21 cellular contexts compared by ENCODE assay signal in genomic region chr1:209586341-209586740, GRCh38. TPM values are rescaled to one million over a fixed set of nuclear protein-coding genes. Genes with fewer than 3 reads are reported as not detected.
DNase-seq lines count a peak whose midpoint lies in the region; ATAC-seq, FAIRE-seq and TF ChIP-seq lines count a peak whose summit lies in the region.
"Had no signal": no experiment of that assay in that cellular context is flagged by ENCODE, and none has a peak within 500 bp of the region (broad histone marks: within the 10 kb centered on the region; RNA-seq: fewer than 3 reads in every experiment).

No MANE protein-coding gene starts in this region.

- H3K9me3 Mint-ChIP-seq in GM23338, result peaks cover 6% of the 10 kb centered on the region; the same call in 2 of the 3 replicates
- H3K9me3 Mint-ChIP-seq in astrocyte (ENCODE audit: unreplicated experiment), result peaks cover 5% of the 10 kb centered on the region
- H3K9me3 Mint-ChIP-seq: CD8-positive, alpha-beta memory T cell had no signal

- no peak for TF ChIP-seq CTCF in GM23338 (conservative IDR thresholded peaks at IDR 0.05; ENCODE audit: low read depth in 2 of 2)
- TF ChIP-seq CTCF in astrocyte (IDR thresholded peaks at IDR 0.05; ENCODE audit: insufficient read depth, low read depth, low read length), result no peak
- no peak for TF ChIP-seq CTCF in neural cell (IDR thresholded peaks at IDR 0.05; ENCODE audit: poor library complexity, severe bottlenecking)
- no peak for TF ChIP-seq CTCF in transverse colon (IDR thresholded peaks at IDR 0.05)

- H3K79me2 ChIP-seq in GM23338 (replicated peaks; ENCODE audit: insufficient read depth), result no peaks in the 10 kb centered on the region
- no peaks in the 10 kb centered on the region for H3K79me2 ChIP-seq in astrocyte (ENCODE audit: insufficient read depth, low read length)
- no peaks in the 10 kb centered on the region for H3K79me2 ChIP-seq in neural cell (replicated peaks; ENCODE audit: insufficient read depth, low read length)

- H3K4me3 ChIP-seq in GM23338 (no peak overlapping the region), astrocyte (ENCODE audit: insufficient read depth, low read depth, low read length) (no peak overlapping the region), iPS-15b (ENCODE audit: low read depth, low read length) (peak overlapping the region; percentile 52), neural cell (ENCODE audit: low read length) (peak overlapping the region; percentile 70), transverse colon (no peak overlapping the region)

- H3K27ac Mint-ChIP-seq in GM23338 (no peak overlapping the region), astrocyte (ENCODE audit: unreplicated experiment) (no peak overlapping the region)

- peak overlapping the region; percentile 95 for H2AFZ ChIP-seq in GM23338
- no peak overlapping the region for H2AFZ ChIP-seq in astrocyte (ENCODE audit: low read depth, low read length)
- no peak overlapping the region for H2AFZ ChIP-seq in neural cell (ENCODE audit: low read depth, low read length)
- H2AFZ ChIP-seq: GM23248 had no signal

- TF ChIP-seq POLR2A in transverse colon (IDR thresholded peaks at IDR 0.05), result no peak

- H3K27ac ChIP-seq in GM23338 (ENCODE audit: low read depth) (no peak overlapping the region), astrocyte (ENCODE audit: low read depth, low read length) (no peak overlapping the region), neural cell (ENCODE audit: low read length) (no peak overlapping the region), transverse colon (no peak overlapping the region)
- H3K27ac ChIP-seq: GM23248 had no signal

- H3K4me2 ChIP-seq in GM23338 (peak overlapping the region; percentile 79), astrocyte (ENCODE audit: low read length) (peak overlapping the region; percentile 80), neural cell (ENCODE audit: low read length) (peak overlapping the region; percentile 62)

- in situ Hi-C loops in transverse colon (cut with MboI; ENCODE audit: low pct_ligation_motif_present in 1 of 4, low pct_unique_long_range_greater_than_20kb in 1 of 4, low sequenced_read_pairs in 3 of 4), result no loop called here

- H3K9me2 ChIP-seq in GM23338 (ENCODE audit: insufficient read depth) (no peaks in the 10 kb centered on the region), neural cell (ENCODE audit: insufficient read depth, low read length) (no peaks in the 10 kb centered on the region)

- H3K36me3 ChIP-seq in GM23338 (ENCODE audit: insufficient read depth), result no peaks in the 10 kb centered on the region
- H3K36me3 ChIP-seq in astrocyte (ENCODE audit: insufficient read depth, low read length), result no peaks in the 10 kb centered on the region
- no peaks in the 10 kb centered on the region for H3K36me3 ChIP-seq in iPS-15b (ENCODE audit: control insufficient read depth, insufficient read depth, low read length)
- no peaks in the 10 kb centered on the region for H3K36me3 ChIP-seq in neural cell (ENCODE audit: insufficient read depth, low read length)
- no peaks in the 10 kb centered on the region for H3K36me3 ChIP-seq in transverse colon
- H3K36me3 ChIP-seq: BE2C had no signal

- H4K20me1 ChIP-seq in GM23338 (replicated peaks; ENCODE audit: insufficient read depth), result no peaks in the 10 kb centered on the region
- no peaks in the 10 kb centered on the region for H4K20me1 ChIP-seq in astrocyte (ENCODE audit: insufficient read depth, low read length)
- no peaks in the 10 kb centered on the region for H4K20me1 ChIP-seq in neural cell (ENCODE audit: insufficient read depth)

- H3K9me3 ChIP-seq in astrocyte (ENCODE audit: insufficient read depth, low read depth, low read length) (no peaks in the 10 kb centered on the region), iPS-15b (ENCODE audit: control insufficient read depth, insufficient read depth, low read length) (no peaks in the 10 kb centered on the region), neural cell (ENCODE audit: low read length) (no peaks in the 10 kb centered on the region), transverse colon (no peaks in the 10 kb centered on the region)
- H3K9me3 ChIP-seq: BE2C had no signal

- H3K27me3 Mint-ChIP-seq in GM23338 (ENCODE audit: insufficient read depth, low read depth, poor library complexity) (peaks cover 3% of the 10 kb centered on the region), astrocyte (ENCODE audit: low read depth, unreplicated experiment) (peaks cover 12% of the 10 kb centered on the region)

- H3K4me3 Mint-ChIP-seq in GM23338 (no peak overlapping the region; the same call in 2 of the 3 replicates), astrocyte (ENCODE audit: unreplicated experiment) (no peak overlapping the region)

- H3K9ac ChIP-seq in astrocyte (ENCODE audit: low read length) (no peak overlapping the region), iPS-15b (ENCODE audit: low read depth, low read length) (no peak overlapping the region), neural cell (ENCODE audit: low read length) (no peak overlapping the region)
- H3K9ac ChIP-seq: GM23248 had no signal

- no peak for ATAC-seq in GM23338

- H3K4me1 ChIP-seq in GM23338 (ENCODE audit: insufficient read depth) (peaks cover 16% of the 10 kb centered on the region), astrocyte (ENCODE audit: insufficient read depth, low read length) (peaks cover 12% of the 10 kb centered on the region), iPS-15b (ENCODE audit: control insufficient read depth, insufficient read depth, low read length) (peaks cover 14% of the 10 kb centered on the region), transverse colon (peaks cover 0 to 8% (median 6%) of the 10 kb centered on the region in 4 donors)
- H3K4me1 ChIP-seq: BE2C had no signal

- no peak for DNase-seq in GM23338 (ENCODE audit: low spot score)
- no peak for DNase-seq in astrocyte (ENCODE audit: low read depth)
- no peak for DNase-seq in transverse colon
- DNase-seq in NCI-H2227 treated with DMSO at 0.1 percent for 48 hours (lab: John Stamatoyannopoulos, UW), result no peak
- no peak for DNase-seq in T-helper 2 cell
- DNase-seq: ACHN; CD4-positive, CD25-positive, alpha-beta regulatory T cell; CD8-positive, alpha-beta memory T cell; DMS 273 treated with DMSO at 0.1 percent for 48 hours; HCEC 1CT; IMR-90 had no signal

- peaks cover 13% of the 10 kb centered on the region for H3K4me1 Mint-ChIP-seq in GM23338
- H3K4me1 Mint-ChIP-seq in astrocyte (ENCODE audit: low read depth, unreplicated experiment), result peaks cover 12% of the 10 kb centered on the region
- H3K4me1 Mint-ChIP-seq: CD4-positive, CD25-positive, alpha-beta regulatory T cell; CD8-positive, alpha-beta memory T cell had no signal

- no peak for FAIRE-seq in astrocyte (lab: Jason Lieb, UNC)
- FAIRE-seq: G401.6, GM12891, GM19239, H54, HTR-8/SVneo had no signal

- intact Hi-C loops in transverse colon (cut with DNase I; ENCODE audit: low total_unique reads), result no loop called here

- H3F3A ChIP-seq in GM23338 (replicated peaks; ENCODE audit: low read depth) (no peaks in the 10 kb centered on the region), neural cell (ENCODE audit: insufficient read depth, low read length, poor library complexity, severe bottlenecking) (no peaks in the 10 kb centered on the region)

- no peak for TF ChIP-seq EP300 in neural cell (conservative IDR thresholded peaks at IDR 0.05; ENCODE audit: poor library complexity, severe bottlenecking)
- no peak for TF ChIP-seq EP300 in transverse colon (IDR thresholded peaks at IDR 0.05; ENCODE audit: low read depth)

- no peak for TF ChIP-seq RAD21 in neural cell (conservative IDR thresholded peaks at IDR 0.05)

- H3K36me3 Mint-ChIP-seq in GM23338 (ENCODE audit: low read depth) (no peaks in the 10 kb centered on the region), astrocyte (ENCODE audit: low read depth, unreplicated experiment) (peaks cover 4% of the 10 kb centered on the region)
- H3K36me3 Mint-ChIP-seq: CD4-positive, CD25-positive, alpha-beta regulatory T cell; CD8-positive, alpha-beta memory T cell had no signal

- WGBS in transverse colon (ENCODE audit: low coverage in 1 of 2), 2 donors, result 52 to 61% methylated on average over 2 of the region's 2 CpGs

- H3K27me3 ChIP-seq in GM23338 (ENCODE audit: insufficient read depth), result peaks cover 28% of the 10 kb centered on the region
- H3K27me3 ChIP-seq in astrocyte (ENCODE audit: insufficient read depth, low read length), result peaks cover 6% of the 10 kb centered on the region
- peaks cover 36% of the 10 kb centered on the region for H3K27me3 ChIP-seq in iPS-15b (ENCODE audit: control insufficient read depth, insufficient read depth, low read length)
- H3K27me3 ChIP-seq in neural cell (ENCODE audit: insufficient read depth, low read depth, low read length), result no peaks in the 10 kb centered on the region
- H3K27me3 ChIP-seq in transverse colon, result peaks cover 52% of the 10 kb centered on the region
- H3K27me3 ChIP-seq: BE2C had no signal

TF ChIP-seq in GM23338, 12 proteins besides CTCF, POLR2A, EP300 and RAD21 (continues in another document):
- TF ChIP-seq ZNF331 (CRISPR knock-in tag; IDR thresholded peaks at IDR 0.05; ENCODE audit: low read depth), result no peak

TF ChIP-seq in neural cell, 6 proteins besides CTCF, POLR2A, EP300 and RAD21 (continues in another document):
- no peak for TF ChIP-seq EZH2 (IDR thresholded peaks at IDR 0.05; ENCODE audit: borderline replicate concordance, insufficient read depth, low read length, poor library complexity, severe bottlenecking)

RNA-seq across cellular contexts. Expression of gene CAMK1G, which starts 2.8 kb away (rescaled TPM):
- total RNA-seq in GM23338 (2014; rRNA removed; shearing (Covaris generic)), result 0.76 and 2.8 TPM in 2 replicates
- polyA plus RNA-seq in GM23338 (2016; fragmentation: Nextera tagmentation; extraction: Ambion mirVana) (0.09 and 0.32 TPM in 2 replicates), neural cell (3.0 and 6.1 TPM in 2 replicates)
- total RNA-seq in astrocyte (0.41 and 0.45 TPM in 2 replicates), transverse colon (not detected)
- 6.6 and 8.0 TPM in 2 replicates for polyA minus RNA-seq in neural cell
- total RNA-seq: A172; CD4-positive, CD25-positive, alpha-beta regulatory T cell; CD8-positive, alpha-beta memory T cell had no signal
- polyA plus RNA-seq: CD4-positive, CD25-positive, alpha-beta regulatory T cell; CD8-positive, alpha-beta memory T cell; GM23248 had no signal

Comparison
In these comparisons a context has a peak if more than half of its experiments do, and no peak if none do; other contexts are left out.
1. H3K4me3 ChIP-seq: peak in iPS-15b (single experiment) and neural cell (single experiment); none in GM23338 (single experiment), astrocyte (single experiment) and transverse colon (0 of 4).
2. Peak in every context shown above with its lines, with median percentiles within 50 percentile points of each other: H3K4me2 ChIP-seq.